ENCODE assay signal across 8 cellular contexts in the genomic region with DNA sequence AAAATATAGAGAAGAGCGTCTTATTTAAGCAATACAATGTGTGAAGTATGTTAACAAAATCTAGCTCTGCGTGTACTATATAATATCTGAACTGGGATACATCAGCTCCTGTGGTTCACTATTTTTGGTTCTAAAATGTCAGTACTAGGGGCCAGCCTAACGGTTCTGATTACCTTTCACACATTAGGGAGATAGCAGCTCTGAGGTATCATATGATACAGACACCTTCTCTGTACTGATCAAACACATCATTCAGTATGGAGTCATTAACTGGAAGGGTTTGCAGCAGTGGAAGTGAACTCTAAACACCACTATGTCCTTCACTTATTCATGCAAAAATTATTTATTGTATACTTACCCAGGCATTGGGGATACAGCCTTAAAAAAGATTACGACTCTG. TPM values are rescaled to one million over a fixed set of nuclear protein-coding genes. Genes with fewer than 3 reads are reported as not detected.
DNase-seq lines count a peak whose midpoint lies in the region; ATAC-seq, FAIRE-seq and TF ChIP-seq lines count a peak whose summit lies in the region.

No MANE protein-coding gene starts in this region.

- TF ChIP-seq CTCF in AG04450 (IDR thresholded peaks at IDR 0.05; ENCODE audit: low read depth, low read length): no peak
- no peak for TF ChIP-seq CTCF in GM12878 (IDR thresholded peaks at IDR 0.05 in 2 of 3, conservative IDR thresholded peaks at IDR 0.05 in 1 of 3; ENCODE audit: control insufficient read depth in 2 of 3, extremely low read depth in 1 of 3, insufficient read depth in 1 of 3, low read depth in 3 of 3, low read length in 3 of 3)

- H3K9me3 ChIP-seq in AG04450 (ENCODE audit: control insufficient read depth, insufficient read depth, low read length) (no peaks in the 10 kb centered on the region; the same call in 1 of the 2 replicates), GM12878 (replicated peaks; ENCODE audit: control insufficient read depth, insufficient read depth, low read length) (no peaks in the 10 kb centered on the region), muscle layer of colon (ENCODE audit: low read length) (no peaks in the 10 kb centered on the region)

- CTCF ChIA-PET in AG04450 (lab: Charles Lee) (interaction anchor here (1.4 kb wide), 1 partner anchor 65 kb away, joined by 5 read pairs; no protein-coding TSS in a partner anchor), GM12878 (lab: Yijun Ruan, JAX) (interaction anchor here (0.9 to 4.1 kb wide), 13 partner anchors 11 to 228 kb away, joined by 3 to 23 read pairs (median 4); partner anchors contain the start of gene LIX1)

- BruUV-seq in GM12878 (replicated peaks; lab: Mats Ljungman, UMichigan): no TSS peak

- H3K9ac ChIP-seq in GM12878 (ENCODE audit: control insufficient read depth, insufficient read depth, low read length) (peak overlapping the region; percentile 93), muscle layer of colon (ENCODE audit: low read length) (peak overlapping the region; percentile 12)

- H3K27me3 ChIP-seq in AG04450 (ENCODE audit: control insufficient read depth, insufficient read depth, low read length) (no peaks in the 10 kb centered on the region), GM12878 (replicated peaks in 1 of 2; ENCODE audit: control insufficient read depth in 2 of 2, insufficient read depth in 2 of 2, low read length in 1 of 2) (no peaks in the 10 kb centered on the region), muscle layer of colon (ENCODE audit: control insufficient read depth in 1 of 2, insufficient read depth in 2 of 2, low read length in 2 of 2) (no peaks in the 10 kb centered on the region)

- H3K4me1 ChIP-seq in GM12878 (ENCODE audit: control insufficient read depth, insufficient read depth, low read length) (peaks cover 9% of the 10 kb centered on the region), muscle layer of colon (ENCODE audit: insufficient read depth, low read length) (peaks cover 31% of the 10 kb centered on the region)

- TF ChIP-seq POLR2A in GM12878 (IDR thresholded peaks at IDR 0.05; ENCODE audit: low read depth, low read length): no peak

- RAD21 ChIA-PET in GM12878 (lab: Charles Lee; ENCODE audit: unreplicated experiment): interaction anchor here (0.9 to 5.5 kb wide), 15 partner anchors 10 to 117 kb away, joined by 3 to 67 read pairs (median 5); partner anchors contain the start of gene ERAP2

- H3K4me3 ChIP-seq in AG04450 (ENCODE audit: low read depth, low read length) (peak overlapping the region; percentile 88), GM12878 (peak overlapping the region; percentile 73), muscle layer of colon (ENCODE audit: low read depth in 1 of 2, low read length in 2 of 2) (peak overlapping the region; percentile 84 to 90)

- no peak overlapping the region; the same call in 1 of the 2 replicates for H2AFZ ChIP-seq in GM12878 (ENCODE audit: control insufficient read depth, low read depth, low read length)

- ATAC-seq in GM12878 (no peak), GM21381 (IDR thresholded peaks at IDR 0.05; ENCODE audit: unreplicated experiment) (no peak)

- FAIRE-seq in GM12878 (lab: Jason Lieb, UNC): no peak

- in situ Hi-C loops in GM12878 (cut with MboI): no loop called here

- H3K36me3 ChIP-seq in GM12878 (ENCODE audit: control insufficient read depth in 2 of 2, insufficient read depth in 2 of 2, low read length in 1 of 2) (no peaks in the 10 kb centered on the region), muscle layer of colon (ENCODE audit: insufficient read depth, low read length) (no peaks in the 10 kb centered on the region)

- peaks cover 82% of the 10 kb centered on the region for H3K79me2 ChIP-seq in GM12878 (ENCODE audit: control insufficient read depth, insufficient read depth, low read length)

- no peak overlapping the region for H3K27ac ChIP-seq in AG04450 (ENCODE audit: low read depth, low read length)
- H3K27ac ChIP-seq in GM12878 (ENCODE audit: control insufficient read depth, insufficient read depth): peak overlapping the region; percentile 97
- H3K27ac ChIP-seq in muscle layer of colon (ENCODE audit: low read depth, low read length): peak overlapping the region; percentile 99

- POLR2A ChIA-PET in AG04450 (lab: Yijun Ruan, JAX) (interaction anchor here (0.5 to 0.9 kb wide), 2 partner anchors 231 to 501 kb away, joined by 3 read pairs; partner anchors contain the start of gene PCSK1), GM12878 (lab: Charles Lee) (interaction anchor here (0.6 to 4.3 kb wide), 12 partner anchors 10 to 249 kb away, joined by 3 to 27 read pairs (median 4); partner anchors contain the start of gene ERAP2)

- DNase-seq in AG04450 (ENCODE audit: low read depth, low spot score): no peak
- peak; percentile 6 for DNase-seq in HT-29 (ENCODE audit: low spot score)
- DNase-seq in GM12878 (ENCODE audit: low read depth, low spot score): no peak
- DNase-seq in stimulated activated naive CD4-positive, alpha-beta T cell (lab: John Stamatoyannopoulos, UW): no peak
- DNase-seq in AG20443 (ENCODE audit: low spot score): no peak
- DNase-seq in HK-2 (ENCODE audit: unreplicated experiment): no peak

- no peak for TF ChIP-seq RAD21 in GM12878 (IDR thresholded peaks at IDR 0.05; ENCODE audit: insufficient read depth, low read depth, low read length)

- intact Hi-C loops in GM12878 (cut with micrococcal nuclease; ENCODE audit: unreplicated experiment): loop anchor here (2.0 kb wide), 3 partner anchors 13 to 125 kb away; no protein-coding TSS in a partner anchor

- SMC1A ChIA-PET in GM12878 (lab: Charles Lee; ENCODE audit: uncharacterized antibody, unreplicated experiment): interaction anchor here (0.7 to 5.1 kb wide), 15 partner anchors 10 to 67 kb away, joined by 3 to 78 read pairs (median 5); partner anchors contain the start of gene ERAP2

- TF ChIP-seq EP300 in GM12878 (IDR thresholded peaks at IDR 0.05; ENCODE audit: borderline replicate concordance in 1 of 2, control insufficient read depth in 1 of 2, low read depth in 2 of 2, low read length in 2 of 2): no peak

- H3K4me2 ChIP-seq in GM12878 (ENCODE audit: control insufficient read depth, insufficient read depth): peak overlapping the region; percentile 88

- WGBS in GM12878 (ENCODE audit: insufficient coverage, insufficient replicate concordance, low lambda C conversion rate, missing lambda C conversion rate): 0% methylated on average over 4 of the region's 4 CpGs

- H4K20me1 ChIP-seq in GM12878 (ENCODE audit: control insufficient read depth, insufficient read depth): no peaks in the 10 kb centered on the region

TF ChIP-seq in GM12878, 131 proteins besides CTCF, POLR2A, EP300 and RAD21 (continues in another document):
- no peak for TF ChIP-seq BHLHE40 (IDR thresholded peaks at IDR 0.05; ENCODE audit: borderline replicate concordance in 1 of 2, low read depth in 2 of 2, low read length in 1 of 2)

RNA-seq across cellular contexts. Expression of gene LNPEP, which starts 2.1 kb away (rescaled TPM):
- polyA plus RNA-seq in AG04450 (2011; rRNA removed): 9.7 and 13.4 TPM in 2 replicates
- polyA minus RNA-seq in AG04450 (2011; rRNA and poly(A)+ RNA removed): 27.8 and 43.0 TPM in 2 replicates
- 6.1 and 7.8 TPM in 2 replicates for total RNA-seq in HT-29 (2014; rRNA removed; shearing (Covaris generic))
- total RNA-seq in GM12878 (2013; cell fraction: nucleolus; rRNA removed): 410 and 418 TPM in 2 replicates
- total RNA-seq in GM12878 (2014; rRNA removed): 38.5 and 56.2 TPM in 2 replicates
- 54.9 and 62.3 TPM in 2 replicates for total RNA-seq in GM12878 (2014; rRNA removed; fragmentation: Illumina TruSeq; extraction: Trizol)
- 50.8 and 51.1 TPM in 2 replicates for total RNA-seq in GM12878 (2021)
- polyA plus RNA-seq in GM12878 (2011; ENCODE audit: low read depth): 12.3 TPM
- polyA plus RNA-seq in GM12878 (2011; rRNA removed): 44.7 and 67.7 TPM in 2 replicates
- polyA plus RNA-seq in GM12878 (2011; cell fraction: cytosol; rRNA removed): 15.1 and 19.2 TPM in 2 replicates
- polyA plus RNA-seq in GM12878 (2011; cell fraction: nucleus; rRNA removed): 33.3 and 34.8 TPM in 2 replicates
- 22.3 and 26.0 TPM in 2 replicates for polyA plus RNA-seq in GM12878 (2012)
- 26.1 and 34.4 TPM in 2 replicates for polyA plus RNA-seq in GM12878 (2014; fragmentation: Illumina TruSeq; extraction: Trizol)
- 1 to 10 TPM; 5.6 to 7.3 TPM for polyA plus RNA-seq in GM12878 (2014; fragmentation: Nextera tagmentation; extraction: Ambion mirVana)
- 17.1 and 21.0 TPM in 2 replicates for polyA plus RNA-seq in GM12878 (2014; rRNA removed)
- polyA plus RNA-seq in GM12878 (2016; fragmentation: Nextera tagmentation; extraction: Ambion mirVana): 10 to 100 TPM; 23.2 to 23.9 TPM
- 135 and 161 TPM in 2 replicates for polyA minus RNA-seq in GM12878 (2011; rRNA and poly(A)+ RNA removed)
- polyA minus RNA-seq in GM12878 (2011; cell fraction: cytosol; rRNA and poly(A)+ RNA removed): 48.5 and 54.1 TPM in 2 replicates
- 74.6 and 109 TPM in 2 replicates for polyA minus RNA-seq in GM12878 (2011; cell fraction: nucleus; rRNA and poly(A)+ RNA removed)

RNA-seq across cellular contexts. Expression of gene ERAP2, which starts 57.5 kb away (rescaled TPM):
- polyA plus RNA-seq in AG04450 (2011; rRNA removed): 2.5 and 2.7 TPM in 2 replicates
- 4.8 and 7.5 TPM in 2 replicates for polyA minus RNA-seq in AG04450 (2011; rRNA and poly(A)+ RNA removed)
- total RNA-seq in HT-29 (2014; rRNA removed; shearing (Covaris generic)): 23.3 and 31.6 TPM in 2 replicates
- total RNA-seq in GM12878 (2013; cell fraction: nucleolus; rRNA removed): 386 and 388 TPM in 2 replicates
- 12.0 and 16.5 TPM in 2 replicates for total RNA-seq in GM12878 (2014; rRNA removed)
- total RNA-seq in GM12878 (2014; rRNA removed; fragmentation: Illumina TruSeq; extraction: Trizol): 17.8 and 19.4 TPM in 2 replicates
- total RNA-seq in GM12878 (2021): 11.2 and 12.3 TPM in 2 replicates
- polyA plus RNA-seq in GM12878 (2011; ENCODE audit: low read depth): 5.1 TPM
- polyA plus RNA-seq in GM12878 (2011; rRNA removed): 28.7 and 35.5 TPM in 2 replicates
- polyA plus RNA-seq in GM12878 (2011; cell fraction: cytosol; rRNA removed): 11.2 and 12.6 TPM in 2 replicates
- 38.6 and 38.7 TPM in 2 replicates for polyA plus RNA-seq in GM12878 (2011; cell fraction: nucleus; rRNA removed)
- 7.5 and 7.9 TPM in 2 replicates for polyA plus RNA-seq in GM12878 (2012)
- polyA plus RNA-seq in GM12878 (2014; fragmentation: Illumina TruSeq; extraction: Trizol): 11.5 and 16.0 TPM in 2 replicates
- polyA plus RNA-seq in GM12878 (2014; fragmentation: Nextera tagmentation; extraction: Ambion mirVana): 1 to 10 TPM; 4.0 to 4.3 TPM
- polyA plus RNA-seq in GM12878 (2014; rRNA removed): 7.7 and 12.6 TPM in 2 replicates
- polyA plus RNA-seq in GM12878 (2016; fragmentation: Nextera tagmentation; extraction: Ambion mirVana): 1 to 10 TPM; 7.6 to 9.5 TPM
- polyA minus RNA-seq in GM12878 (2011; rRNA and poly(A)+ RNA removed): 56.5 and 63.2 TPM in 2 replicates
- polyA minus RNA-seq in GM12878 (2011; cell fraction: cytosol; rRNA and poly(A)+ RNA removed): 12.3 and 12.4 TPM in 2 replicates
- polyA minus RNA-seq in GM12878 (2011; cell fraction: nucleus; rRNA and poly(A)+ RNA removed): 89.2 and 126 TPM in 2 replicates
